In the genomic region with DNA sequence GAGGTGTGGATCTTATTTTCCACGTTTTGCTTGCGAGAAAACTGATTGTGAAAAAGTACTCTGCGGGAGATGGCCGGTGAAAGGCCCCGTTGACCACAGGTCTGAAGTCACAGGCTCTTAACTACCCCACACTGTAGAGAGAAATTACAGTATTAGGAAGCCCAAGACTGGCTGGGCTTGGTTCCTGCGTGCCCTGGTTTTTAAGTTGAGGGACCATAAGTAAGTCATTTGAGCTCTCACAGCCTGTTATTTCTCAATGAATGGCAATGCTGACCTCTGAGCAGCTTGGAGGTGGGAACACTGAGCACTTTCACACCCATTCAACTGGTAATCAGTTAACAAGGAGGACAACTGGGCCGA, we compare ENCODE assay signal across 7 cellular contexts. TPM values are rescaled to one million over a fixed set of nuclear protein-coding genes. Genes with fewer than 3 reads are reported as not detected.
DNase-seq lines count a peak whose midpoint lies in the region; ATAC-seq and TF ChIP-seq lines count a peak whose summit lies in the region.

No MANE protein-coding gene starts in this region.

- peak; percentile 1 for DNase-seq in MV-4-11 (lab: John Stamatoyannopoulos, UW)
- DNase-seq in fibroblast of lung (ENCODE audit: low read depth in 2 of 2): peak; percentile 20 to 31
- DNase-seq in stimulated activated effector memory CD8-positive, alpha-beta T cell treated with anti-CD3 and anti-CD28 coated beads, Interleukin-12 subunit alpha, Interleukin-12 subunit beta, amount 100 ng/mL, for 72 hours (ENCODE audit: low spot score in 2 of 2): no peak
- DNase-seq in cortex of kidney (lab: John Stamatoyannopoulos, UW): no peak
- DNase-seq in substantia nigra (lab: John Stamatoyannopoulos, UW): no peak
- no peak for DNase-seq in OCI-LY7 (ENCODE audit: low spot score)

- H3K9me3 Mint-ChIP-seq in stimulated activated effector memory CD8-positive, alpha-beta T cell treated with anti-CD3 and anti-CD28 coated beads, Interleukin-12 subunit alpha, Interleukin-12 subunit beta, amount 100 ng/mL, for 72 hours: no peaks in the 10 kb centered on the region

- H2AFZ ChIP-seq in fibroblast of lung (ENCODE audit: low read length) (no peak overlapping the region), OCI-LY7 (ENCODE audit: low read length) (no peak overlapping the region)

- H4K20me1 ChIP-seq in fibroblast of lung (ENCODE audit: control insufficient read depth, extremely low read depth, insufficient read depth, low read length): no peaks in the 10 kb centered on the region
- H4K20me1 ChIP-seq in OCI-LY7 (ENCODE audit: insufficient read depth, low read length): no peaks in the 10 kb centered on the region

- H3K36me3 ChIP-seq in fibroblast of lung (ENCODE audit: control insufficient read depth, insufficient read depth, low read length): no peaks in the 10 kb centered on the region
- no peaks in the 10 kb centered on the region for H3K36me3 ChIP-seq in OCI-LY7 (ENCODE audit: insufficient read depth, low read length)

- H3K9me2 ChIP-seq in OCI-LY7 (ENCODE audit: insufficient read depth, low read length): no peaks in the 10 kb centered on the region

- H3K4me1 ChIP-seq in fibroblast of lung (ENCODE audit: control insufficient read depth, extremely low read depth, insufficient read depth, low read length) (no peaks in the 10 kb centered on the region), OCI-LY7 (ENCODE audit: insufficient read depth, low read length, poor library complexity, severe bottlenecking) (no peaks in the 10 kb centered on the region)

- H3K27me3 ChIP-seq in fibroblast of lung (ENCODE audit: control insufficient read depth, insufficient read depth, low read length): no peaks in the 10 kb centered on the region

- H3K4me1 Mint-ChIP-seq in stimulated activated effector memory CD8-positive, alpha-beta T cell treated with anti-CD3 and anti-CD28 coated beads, Interleukin-12 subunit alpha, Interleukin-12 subunit beta, amount 100 ng/mL, for 72 hours: peaks cover 49% of the 10 kb centered on the region

- no peak overlapping the region for H3K9ac ChIP-seq in fibroblast of lung (ENCODE audit: insufficient read depth, low read length)

- CTCF ChIA-PET in OCI-LY7 (lab: Charles Lee; ENCODE audit: unreplicated experiment): no interaction called here

- no peaks in the 10 kb centered on the region for H3K36me3 Mint-ChIP-seq in stimulated activated effector memory CD8-positive, alpha-beta T cell treated with anti-CD3 and anti-CD28 coated beads, Interleukin-12 subunit alpha, Interleukin-12 subunit beta, amount 100 ng/mL, for 72 hours

- H3K27ac ChIP-seq in fibroblast of lung (ENCODE audit: insufficient read depth, low read length) (no peak overlapping the region), substantia nigra (ENCODE audit: low read depth, low read length, poor library complexity, severe bottlenecking) (no peak overlapping the region), OCI-LY7 (ENCODE audit: low read depth, low read length, poor library complexity, severe bottlenecking) (no peak overlapping the region)

- H3K4me3 ChIP-seq in fibroblast of lung (replicated peaks in 1 of 4; ENCODE audit: control extremely low read depth in 1 of 4, insufficient read depth in 1 of 4, low read depth in 3 of 4, low read length in 4 of 4) (peak overlapping the region in 2 of 4 experiments; percentile 46 to 65), OCI-LY7 (ENCODE audit: low read depth, low read length, poor library complexity, severe bottlenecking) (no peak overlapping the region)

- H3K4me2 ChIP-seq in fibroblast of lung (ENCODE audit: extremely low read depth, insufficient read depth, low read length): peak overlapping the region; percentile 44
- no peak overlapping the region for H3K4me2 ChIP-seq in OCI-LY7 (ENCODE audit: low read length)

- H3K9me3 ChIP-seq in fibroblast of lung (ENCODE audit: control insufficient read depth, insufficient read depth, low read depth, low read length): no peaks in the 10 kb centered on the region
- no peaks in the 10 kb centered on the region for H3K9me3 ChIP-seq in OCI-LY7 (ENCODE audit: low read length)

- H3K79me2 ChIP-seq in fibroblast of lung (ENCODE audit: control insufficient read depth, insufficient read depth, low read length) (no peaks in the 10 kb centered on the region), OCI-LY7 (ENCODE audit: insufficient read depth, low read depth, low read length) (no peaks in the 10 kb centered on the region)

- ATAC-seq in GM21515 (IDR thresholded peaks at IDR 0.05; ENCODE audit: unreplicated experiment): peak; percentile 27
- no peak for ATAC-seq in stimulated activated effector memory CD8-positive, alpha-beta T cell treated with anti-CD3 and anti-CD28 coated beads, Interleukin-12 subunit alpha, Interleukin-12 subunit beta, amount 100 ng/mL, for 72 hours

- TF ChIP-seq CTCF in fibroblast of lung (conservative IDR thresholded peaks at IDR 0.05 in 1 of 2, IDR thresholded peaks at IDR 0.05 in 1 of 2; ENCODE audit: low read depth in 1 of 2, low read length in 2 of 2) (no peak), OCI-LY7 (conservative IDR thresholded peaks at IDR 0.05; ENCODE audit: low read length) (no peak)

- H3K4me3 Mint-ChIP-seq in stimulated activated effector memory CD8-positive, alpha-beta T cell treated with anti-CD3 and anti-CD28 coated beads, Interleukin-12 subunit alpha, Interleukin-12 subunit beta, amount 100 ng/mL, for 72 hours: peak overlapping the region; percentile 68

- POLR2A ChIA-PET in OCI-LY7 (lab: Charles Lee): interaction anchor here (0.6 to 1.1 kb wide), 2 partner anchors 16 to 108 kb away, joined by 3 to 4 read pairs; no protein-coding TSS in a partner anchor

- intact Hi-C loops in OCI-LY7 (cut with micrococcal nuclease; ENCODE audit: unreplicated experiment): no loop called here

- no TSS peak for BruUV-seq in OCI-LY7 (replicated peaks; lab: Mats Ljungman, UMichigan)

- no peak overlapping the region for H3K27ac Mint-ChIP-seq in stimulated activated effector memory CD8-positive, alpha-beta T cell treated with anti-CD3 and anti-CD28 coated beads, Interleukin-12 subunit alpha, Interleukin-12 subunit beta, amount 100 ng/mL, for 72 hours

RNA-seq across cellular contexts. Expression of a gene that starts 0.4 kb away (rescaled TPM):
- total RNA-seq in fibroblast of lung (4.9 and 10.1 TPM in 2 replicates), OCI-LY7 (2022) (0.41 TPM in 1 of 2 replicates, not detected in the other)
- polyA plus RNA-seq in fibroblast of lung: 1.9 and 9.3 TPM in 2 replicates
- 1.4 and 6.3 TPM in 2 replicates for polyA plus RNA-seq in fibroblast of lung (2012)
- polyA minus RNA-seq in fibroblast of lung (ENCODE audit: low replicate concordance): 6.2 TPM in 1 of 2 replicates, not detected in the other
- 0.19 TPM in 1 of 2 replicates, not detected in the other for total RNA-seq in OCI-LY7 (2014; rRNA removed; shearing (Covaris generic))

Comparison
In these comparisons a context has a peak if more than half of its experiments do, and no peak if none do; other contexts are left out.
1. DNase-seq: peak in MV-4-11 (single experiment) and fibroblast of lung (2 of 2); none in stimulated activated effector memory CD8-positive, alpha-beta T cell treated with anti-CD3 and anti-CD28 coated beads, Interleukin-12 subunit alpha, Interleukin-12 subunit beta, amount 100 ng/mL, for 72 hours (0 of 2), cortex of kidney (single experiment), substantia nigra (0 of 49) and OCI-LY7 (single experiment).